Comparison of ENCODE assay signal across 13 cellular contexts in genomic region chr4:23930750-23931488, GRCh38. TPM values are rescaled to one million over a fixed set of nuclear protein-coding genes. Genes with fewer than 3 reads are reported as not detected.
DNase-seq lines count a peak whose midpoint lies in the region; ATAC-seq, FAIRE-seq and TF ChIP-seq lines count a peak whose summit lies in the region.
"Had no signal": no experiment of that assay in that cellular context is flagged by ENCODE, and none has a peak within 500 bp of the region (broad histone marks: within the 10 kb centered on the region; RNA-seq: fewer than 3 reads in every experiment).

No MANE protein-coding gene starts in this region.

- DNase-seq in Ammon's horn (ENCODE audit: low spot score) (peak; percentile 64), ascending aorta (ENCODE audit: low spot score in 2 of 2) (peak; percentile 18 to 67), heart right ventricle (peak; percentile 83 to 87), omental fat pad (ENCODE audit: low spot score) (no peak), frontal cortex (ENCODE audit: low spot score in 2 of 2) (no peak), HK-2 (ENCODE audit: unreplicated experiment) (no peak)
- DNase-seq in activated naive CD4-positive, alpha-beta T cell treated with Interleukin-2 at 50 U/mL for 16 hours = no peak
- DNase-seq: activated gamma-delta T cell; foreskin keratinocyte; NCI-H446; stimulated activated CD4-positive, alpha-beta T cell treated with anti-CD3 and anti-CD28 coated beads, Interleukin-12 subunit alpha, Interleukin-12 subunit beta, amount 100 ng/mL, for 4 hours; T-cell had no signal

- TF ChIP-seq CTCF in ascending aorta (IDR thresholded peaks at IDR 0.05) (no peak), heart right ventricle (IDR thresholded peaks at IDR 0.05) (no peak), omental fat pad (IDR thresholded peaks at IDR 0.05) (no peak)

- no peaks in the 10 kb centered on the region for H3K4me1 ChIP-seq in ascending aorta
- peaks cover 0 to 61% (median 23%) of the 10 kb centered on the region in 9 donors for H3K4me1 ChIP-seq in heart right ventricle
- H3K4me1 ChIP-seq: foreskin keratinocyte had no signal

- no peak overlapping the region for H3K27ac ChIP-seq in ascending aorta
- H3K27ac ChIP-seq in heart right ventricle = peak overlapping the region; percentile 76 to 89 (median 86)
- H3K27ac ChIP-seq: foreskin keratinocyte had no signal

- H3K9me3 ChIP-seq in ascending aorta = no peaks in the 10 kb centered on the region
- H3K9me3 ChIP-seq in heart right ventricle = no peaks in the 10 kb centered on the region

- intact Hi-C loops in ascending aorta (cut with DNase I) = no loop called here
- intact Hi-C loops in heart right ventricle (cut with DNase I) = loop anchor here in 6 of 10 donors (1.0 to 10.0 kb wide), 8 partner anchors 39 to 486 kb away; partner anchors contain the start of gene PPARGC1A (in 1 of the 6)

- FAIRE-seq in frontal cortex (lab: Jason Lieb, UNC) = no peak

- H3K36me3 ChIP-seq in ascending aorta (no peaks in the 10 kb centered on the region), heart right ventricle (no peaks in the 10 kb centered on the region)

- ATAC-seq in heart right ventricle = peak; percentile 78 to 98 (median 92)
- ATAC-seq in omental fat pad (ENCODE audit: low FRiP score) = peak; percentile 29
- ATAC-seq in HG03280 (IDR thresholded peaks at IDR 0.05; ENCODE audit: unreplicated experiment) = no peak
- ATAC-seq: foreskin keratinocyte, T-cell had no signal

- no peak overlapping the region for H3K4me3 ChIP-seq in ascending aorta
- H3K4me3 ChIP-seq in heart right ventricle = peak overlapping the region in 1 of 10 donors; percentile 9

- H3K27me3 ChIP-seq in ascending aorta (no peaks in the 10 kb centered on the region), heart right ventricle (no peaks in the 10 kb centered on the region)

- 7 to 13% methylated on average over 10 of the region's 10 CpGs for WGBS in heart right ventricle, 2 donors

RNA-seq across cellular contexts. Expression of gene PPARGC1A, which starts 41.1 kb away (rescaled TPM):
- total RNA-seq in ascending aorta (1.7 TPM), heart right ventricle (100 to 1,000 TPM in 7 of 10 donors, 10 to 100 TPM in 3; 66.3 to 200 (median 106) TPM), omental fat pad (10 to 100 TPM in 1 of 4 donors, 1 to 10 TPM in 3; 5.0 to 13.6 (median 6.4) TPM), frontal cortex (4.5 TPM)
- 10 to 100 TPM; 11.8 to 27.7 TPM for polyA plus RNA-seq in heart right ventricle
- total RNA-seq: foreskin keratinocyte, T-cell had no signal
- polyA plus RNA-seq: foreskin keratinocyte had no signal

Comparison
In these comparisons a context has a peak if more than half of its experiments do, and no peak if none do; other contexts are left out.
1. DNase-seq: peak in Ammon's horn (single experiment), ascending aorta (2 of 2) and heart right ventricle (2 of 2); none in omental fat pad (single experiment), frontal cortex (0 of 2), activated naive CD4-positive, alpha-beta T cell treated with Interleukin-2 at 50 U/mL for 16 hours (single experiment) and HK-2 (single experiment).
2. H3K27ac ChIP-seq: peak in heart right ventricle (10 of 10); none in ascending aorta (0 of 2).
3. RNA of gene PPARGC1A, which starts 41.1 kb away (total RNA-seq): 66.3 to 200 TPM in heart right ventricle; 5.0 to 13.6 TPM in omental fat pad, 4.5 TPM in frontal cortex (single experiment) and 1.7 TPM in ascending aorta (single experiment); every median in the first group is over 4 times any median in the second.